ENCODE assay signal across 9 cellular contexts in genomic region chr5:149268928-149269557, GRCh38. TPM values are rescaled to one million over a fixed set of nuclear protein-coding genes. Genes with fewer than 3 reads are reported as not detected.
A peak's percentile ranks its signal among the peaks of the same experiment; 100 is the strongest.
DNase-seq lines count a peak whose midpoint lies in the region; ATAC-seq and TF ChIP-seq lines count a peak whose summit lies in the region.
"Had no signal": no experiment of that assay in that cellular context is flagged by ENCODE, and none has a peak within 500 bp of the region (broad histone marks: within the 10 kb centered on the region; RNA-seq: fewer than 3 reads in every experiment).

No MANE protein-coding gene starts in this region.

- POLR2A ChIA-PET in WTC11 (lab: Charles Lee), result interaction anchor here (0.6 to 0.7 kb wide), 2 partner anchors 87 to 557 kb away, joined by 3 read pairs; no protein-coding TSS in a partner anchor

- H3K27ac ChIP-seq in hepatocyte, result no peak overlapping the region
- H3K27ac ChIP-seq: SJCRH30 had no signal

- H3K36me3 Mint-ChIP-seq in WTC11, result no peaks in the 10 kb centered on the region

- H3K4me3 Mint-ChIP-seq in WTC11, result no peak overlapping the region

- CTCF ChIA-PET in WTC11 (lab: Charles Lee), result interaction anchor here (0.7 to 2.4 kb wide), 19 partner anchors 14 to 530 kb away, joined by 3 to 18 read pairs (median 4); partner anchors contain the start of genes ABLIM3, PCYOX1L and SH3TC2

- no peaks in the 10 kb centered on the region for H3K36me3 ChIP-seq in hepatocyte (replicated peaks; ENCODE audit: insufficient read depth, low read depth)
- H3K36me3 ChIP-seq: SJCRH30 had no signal

- ATAC-seq in GM18909 (IDR thresholded peaks at IDR 0.05; ENCODE audit: poor library complexity, unreplicated experiment), result peak; percentile 53
- ATAC-seq in WTC11, result 0 out of 2 replicates have a peak, but pooled peaks have one; percentile 4
- no peak for ATAC-seq in GM21529 (IDR thresholded peaks at IDR 0.05; ENCODE audit: unreplicated experiment)

- H3K9me2 ChIP-seq in hepatocyte (replicated peaks; ENCODE audit: insufficient read depth), result no peaks in the 10 kb centered on the region

- H3K9me3 Mint-ChIP-seq in WTC11, result no peaks in the 10 kb centered on the region

- peaks cover 19% of the 10 kb centered on the region for H3K27me3 ChIP-seq in hepatocyte

- H3K4me1 ChIP-seq in hepatocyte (ENCODE audit: insufficient read depth), result no peaks in the 10 kb centered on the region
- H3K4me1 ChIP-seq: SJCRH30 had no signal

- WGBS in hepatocyte (ENCODE audit: low lambda C conversion rate, missing lambda C conversion rate), result 39% methylated on average over 6 of the region's 6 CpGs

- no peaks in the 10 kb centered on the region for H4K20me1 ChIP-seq in hepatocyte (ENCODE audit: insufficient read depth, poor library complexity, severe bottlenecking)

- H3K4me2 ChIP-seq in hepatocyte, result no peak overlapping the region

- TF ChIP-seq CTCF in WTC11 (IDR thresholded peaks at IDR 0.05) (peak; percentile 85), hepatocyte (IDR thresholded peaks at IDR 0.05; ENCODE audit: poor library complexity) (peak; percentile 66)

- H3K27ac Mint-ChIP-seq in WTC11, result no peak overlapping the region

- no peak overlapping the region for H2AFZ ChIP-seq in hepatocyte

- H3K9me3 ChIP-seq in hepatocyte (ENCODE audit: low read depth), result no peaks in the 10 kb centered on the region
- H3K9me3 ChIP-seq: SJCRH30 had no signal

- peaks cover 51% of the 10 kb centered on the region for H3K27me3 Mint-ChIP-seq in WTC11 (ENCODE audit: low read depth)

- peaks cover 33% of the 10 kb centered on the region for H3K4me1 Mint-ChIP-seq in WTC11

- DNase-seq in CMK (ENCODE audit: low read depth) (peak; percentile 24), NCI-H1417 (lab: John Stamatoyannopoulos, UW) (peak in 2 of 3 experiments; percentile 51 to 72), WTC11 (ENCODE audit: low spot score) (no peak), hepatocyte (ENCODE audit: low spot score) (peak; percentile 75), stromal cell of bone marrow (ENCODE audit: low read depth) (peak; percentile 38), cortex of kidney (lab: John Stamatoyannopoulos, UW) (no peak)

- H3K79me2 ChIP-seq in hepatocyte, result no peaks in the 10 kb centered on the region

- no peak overlapping the region for H3K4me3 ChIP-seq in hepatocyte
- H3K4me3 ChIP-seq: SJCRH30 had no signal

TF ChIP-seq in WTC11, 78 proteins besides CTCF, POLR2A, EP300 and RAD21:
- TF ChIP-seq CREM (CRISPR knock-in tag; IDR thresholded peaks at IDR 0.05), result no peak
- no peak for TF ChIP-seq SMAD3 (CRISPR knock-in tag; IDR thresholded peaks at IDR 0.05; ENCODE audit: borderline replicate concordance)
- TF ChIP-seq CBFB (CRISPR knock-in tag; IDR thresholded peaks at IDR 0.05; ENCODE audit: low read depth), result no peak
- TF ChIP-seq MXD4 (CRISPR knock-in tag; IDR thresholded peaks at IDR 0.05; ENCODE audit: borderline replicate concordance), result no peak
- no peak for TF ChIP-seq IRF2 (CRISPR knock-in tag; IDR thresholded peaks at IDR 0.05; ENCODE audit: borderline replicate concordance, low read depth)
TF ChIP-seq in WTC11: peak in this region for 0.

RNA-seq across cellular contexts. Expression of gene AFAP1L1, which starts 2.6 kb away (rescaled TPM):
- total RNA-seq in WTC11 (2021) (5.7 to 8.4 TPM (median 6.9 TPM) in 3 replicates), hepatocyte (1.2 and 1.3 TPM in 2 replicates)
- 1.8 and 2.3 TPM in 2 replicates for polyA plus RNA-seq in hepatocyte

Comparison
In these comparisons a context has a peak if more than half of its experiments do, and no peak if none do; other contexts are left out.
1. DNase-seq: peak in CMK (single experiment), NCI-H1417 (2 of 3), hepatocyte (single experiment) and stromal cell of bone marrow (single experiment); none in WTC11 (single experiment) and cortex of kidney (single experiment).